ENCODE assay signal across 7 cellular contexts in genomic region chr1:10152709-10153284, GRCh38. TPM values are rescaled to one million over a fixed set of nuclear protein-coding genes. Genes with fewer than 3 reads are reported as not detected.
A peak's percentile ranks its signal among the peaks of the same experiment; 100 is the strongest.
DNase-seq lines count a peak whose midpoint lies in the region; ATAC-seq and TF ChIP-seq lines count a peak whose summit lies in the region.

No MANE protein-coding gene starts in this region.

- ATAC-seq in HG03521 (IDR thresholded peaks at IDR 0.05; ENCODE audit: unreplicated experiment), result no peak

- CTCF ChIA-PET in activated CD4-positive, alpha-beta memory T cell treated with anti-CD3 and anti-CD28 coated beads for 36 hours (lab: Charles Lee), result interaction anchor here (0.8 to 1.4 kb wide), 6 partner anchors 8 to 277 kb away, joined by 3 to 5 read pairs (median 4); partner anchors contain the start of gene KIF1B

- H3K4me1 ChIP-seq in fibroblast of lung (ENCODE audit: control insufficient read depth, extremely low read depth, insufficient read depth, low read length), result peaks cover 3% of the 10 kb centered on the region

- no peak overlapping the region for H2AFZ ChIP-seq in fibroblast of lung (ENCODE audit: low read length)

- no peaks in the 10 kb centered on the region for H3K27me3 ChIP-seq in fibroblast of lung (ENCODE audit: control insufficient read depth, insufficient read depth, low read length)

- no peaks in the 10 kb centered on the region for H3K9me3 ChIP-seq in fibroblast of lung (ENCODE audit: control insufficient read depth, insufficient read depth, low read depth, low read length)

- intact Hi-C loops in activated CD4-positive, alpha-beta memory T cell treated with anti-CD3 and anti-CD28 coated beads for 36 hours (cut with micrococcal nuclease), result loop anchor here (1.0 kb wide), 1 partner anchor 202 kb away; no protein-coding TSS in a partner anchor

- no peak overlapping the region for H3K27ac ChIP-seq in fibroblast of lung (ENCODE audit: insufficient read depth, low read length)

- H3K9ac ChIP-seq in fibroblast of lung (ENCODE audit: insufficient read depth, low read length), result no peak overlapping the region

- H3K79me2 ChIP-seq in fibroblast of lung (ENCODE audit: control insufficient read depth, insufficient read depth, low read length), result no peaks in the 10 kb centered on the region

- H3K27me3 Mint-ChIP-seq in activated CD4-positive, alpha-beta memory T cell treated with anti-CD3 and anti-CD28 coated beads for 36 hours, result no peaks in the 10 kb centered on the region
- no peaks in the 10 kb centered on the region for H3K27me3 Mint-ChIP-seq in nephron (ENCODE audit: low read depth)

- H3K36me3 ChIP-seq in fibroblast of lung (ENCODE audit: control insufficient read depth, insufficient read depth, low read length), result no peaks in the 10 kb centered on the region

- H3K4me2 ChIP-seq in fibroblast of lung (ENCODE audit: extremely low read depth, insufficient read depth, low read length), result no peak overlapping the region

- H3K4me3 Mint-ChIP-seq in activated CD4-positive, alpha-beta memory T cell treated with anti-CD3 and anti-CD28 coated beads for 36 hours, result no peak overlapping the region
- no peak overlapping the region for H3K4me3 Mint-ChIP-seq in nephron

- POLR2A ChIA-PET in activated CD4-positive, alpha-beta memory T cell treated with anti-CD3 and anti-CD28 coated beads for 36 hours (lab: Charles Lee), result no interaction called here

- DNase-seq in GM12864 (ENCODE audit: low read depth) (no peak), MV-4-11 (lab: John Stamatoyannopoulos, UW) (peak; percentile 37), fibroblast of lung (ENCODE audit: low read depth in 2 of 2) (peak; percentile 38 to 53)
- peak; percentile 63 for DNase-seq in activated CD4-positive, alpha-beta memory T cell treated with anti-CD3 and anti-CD28 coated beads for 36 hours
- no peak for DNase-seq in effector CD8-positive, alpha-beta T cell (lab: John Stamatoyannopoulos, UW)

- peak; percentile 73 for TF ChIP-seq CTCF in GM12864 (IDR thresholded peaks at IDR 0.05; ENCODE audit: low read depth, low read length, missing control alignments)
- peak; percentile 58 to 70 for TF ChIP-seq CTCF in fibroblast of lung (conservative IDR thresholded peaks at IDR 0.05 in 1 of 2, IDR thresholded peaks at IDR 0.05 in 1 of 2; ENCODE audit: low read depth in 1 of 2, low read length in 2 of 2)
- peak; percentile 16 to 41 (median 26) for TF ChIP-seq CTCF in nephron (IDR thresholded peaks at IDR 0.05; ENCODE audit: unreplicated experiment in 3 of 3)

- H3K27ac Mint-ChIP-seq in activated CD4-positive, alpha-beta memory T cell treated with anti-CD3 and anti-CD28 coated beads for 36 hours, result no peak overlapping the region
- H3K27ac Mint-ChIP-seq in nephron, result no peak overlapping the region

- no peaks in the 10 kb centered on the region for H3K9me3 Mint-ChIP-seq in activated CD4-positive, alpha-beta memory T cell treated with anti-CD3 and anti-CD28 coated beads for 36 hours
- no peaks in the 10 kb centered on the region for H3K9me3 Mint-ChIP-seq in nephron

- H4K20me1 ChIP-seq in fibroblast of lung (ENCODE audit: control insufficient read depth, extremely low read depth, insufficient read depth, low read length), result no peaks in the 10 kb centered on the region

- H3K36me3 Mint-ChIP-seq in activated CD4-positive, alpha-beta memory T cell treated with anti-CD3 and anti-CD28 coated beads for 36 hours, result peaks cover 5% of the 10 kb centered on the region
- peaks cover 20% of the 10 kb centered on the region for H3K36me3 Mint-ChIP-seq in nephron (ENCODE audit: low read depth)

- H3K4me3 ChIP-seq in GM12864 (ENCODE audit: low read depth, low read length) (no peak overlapping the region), fibroblast of lung (replicated peaks in 1 of 4; ENCODE audit: control extremely low read depth in 1 of 4, insufficient read depth in 1 of 4, low read depth in 3 of 4, low read length in 4 of 4) (no peak overlapping the region)

- no peaks in the 10 kb centered on the region for H3K4me1 Mint-ChIP-seq in activated CD4-positive, alpha-beta memory T cell treated with anti-CD3 and anti-CD28 coated beads for 36 hours (ENCODE audit: low read depth)
- H3K4me1 Mint-ChIP-seq in nephron, result peaks cover 9% of the 10 kb centered on the region

RNA-seq across cellular contexts. Expression of gene KIF1B, which starts 57.6 kb away (rescaled TPM):
- total RNA-seq in activated CD4-positive, alpha-beta memory T cell treated with anti-CD3 and anti-CD28 coated beads for 36 hours, result 10 to 100 TPM; 16.8 to 17.4 TPM
- 19.5 and 34.3 TPM in 2 replicates for total RNA-seq in fibroblast of lung
- polyA plus RNA-seq in fibroblast of lung, result 23.4 and 23.6 TPM in 2 replicates
- 18.7 and 23.8 TPM in 2 replicates for polyA plus RNA-seq in fibroblast of lung (2012)
- polyA minus RNA-seq in fibroblast of lung (ENCODE audit: low replicate concordance), result 15.9 and 51.1 TPM in 2 replicates

Comparison
In these comparisons a context has a peak if more than half of its experiments do, and no peak if none do; other contexts are left out.
1. DNase-seq: peak in MV-4-11 (single experiment), activated CD4-positive, alpha-beta memory T cell treated with anti-CD3 and anti-CD28 coated beads for 36 hours (single experiment) and fibroblast of lung (2 of 2); none in GM12864 (single experiment) and effector CD8-positive, alpha-beta T cell (single experiment).
2. Peak in every context shown above with its lines, with median percentiles within 50 percentile points of each other: CTCF ChIP-seq.